Comparison of ENCODE assay signal across 11 cellular contexts in the genomic region with DNA sequence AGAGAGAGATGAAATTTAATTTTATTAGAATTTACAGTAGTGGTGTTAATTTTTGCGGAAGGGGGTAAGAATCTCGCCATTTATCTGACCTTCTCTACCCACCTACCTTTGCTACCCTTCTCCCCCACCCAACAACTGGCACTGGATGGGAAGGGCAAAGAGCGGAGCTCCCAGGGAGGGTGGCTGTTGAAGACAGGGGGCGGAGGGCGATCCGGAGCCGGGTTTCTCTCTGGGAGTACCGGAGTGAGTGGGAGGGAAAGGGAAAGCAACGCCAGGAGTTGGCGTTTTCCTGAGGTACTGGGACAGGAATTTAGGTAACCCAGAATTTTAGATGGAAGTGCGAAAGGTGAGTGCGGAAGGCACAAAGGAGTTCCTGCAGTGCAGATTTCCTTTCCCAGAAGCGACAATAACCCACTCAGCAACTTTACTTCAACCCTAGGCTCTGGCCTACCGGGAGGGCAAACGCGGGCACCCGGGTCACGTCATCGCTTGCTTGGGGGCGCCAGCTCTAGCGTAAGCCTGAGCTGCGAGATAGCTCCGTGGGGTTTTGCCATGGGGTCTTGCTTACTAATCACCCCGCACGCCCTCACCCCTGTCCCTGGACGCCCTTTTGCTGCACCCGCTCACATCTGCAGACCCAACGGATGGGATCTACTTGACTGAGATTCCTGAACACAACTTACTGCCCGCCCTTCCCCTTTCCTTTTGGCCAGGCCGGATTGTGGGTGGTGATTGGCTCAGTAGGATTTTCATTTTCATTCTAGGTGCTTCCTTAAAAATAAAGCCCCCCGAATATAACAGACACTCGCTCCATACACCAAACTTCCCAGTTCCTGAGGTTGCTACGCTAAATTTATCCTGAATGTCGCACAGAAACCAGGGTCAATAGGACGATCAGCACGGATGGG.
DNase-seq lines count a peak whose midpoint lies in the region; ATAC-seq and TF ChIP-seq lines count a peak whose summit lies in the region.
"Had no signal": no experiment of that assay in that cellular context is flagged by ENCODE, and none has a peak within 500 bp of the region (broad histone marks: within the 10 kb centered on the region; RNA-seq: fewer than 3 reads in every experiment).

No MANE protein-coding gene starts in this region.

- H3K4me1 Mint-ChIP-seq in chondrocyte (ENCODE audit: low read depth): peaks cover 38% of the 10 kb centered on the region

- no peaks in the 10 kb centered on the region for H3K9me3 ChIP-seq in cardiac muscle cell (ENCODE audit: low read depth)
- H3K9me3 ChIP-seq in mesodermal cell (ENCODE audit: control insufficient read depth, low read length): no peaks in the 10 kb centered on the region

- peak in 1 of 2 donors; percentile 26 for DNase-seq in cardiac muscle cell (ENCODE audit: low read depth in 1 of 2, low spot score in 1 of 2)
- DNase-seq in cardiac septum (ENCODE audit: low spot score): no peak
- DNase-seq in chondrocyte (ENCODE audit: low spot score): peak; percentile 59
- DNase-seq in substantia nigra (lab: John Stamatoyannopoulos, UW): no peak
- DNase-seq: GOT3 had no signal

- H3K27me3 Mint-ChIP-seq in chondrocyte (ENCODE audit: low read depth): peaks cover 91% of the 10 kb centered on the region

- no peaks in the 10 kb centered on the region for H3K9me3 Mint-ChIP-seq in chondrocyte (ENCODE audit: low read depth)

- 1 to 2% methylated on average over 18 to 22 of the region's 36 CpGs for WGBS in mesodermal cell (ENCODE audit: insufficient coverage in 2 of 2), 2 experiments
- 29% methylated on average over 36 of the region's 36 CpGs for WGBS in urinary bladder

- peaks cover 4% of the 10 kb centered on the region for H3K36me3 Mint-ChIP-seq in chondrocyte (ENCODE audit: low read depth)
- H3K36me3 Mint-ChIP-seq: activated naive CD4-positive, alpha-beta T cell treated with anti-CD3 and anti-CD28 coated beads, Interleukin-2, amount 50 U/mL, for 24 hours had no signal

- peak overlapping the region; percentile 46 for H3K4me3 ChIP-seq in cardiac muscle cell
- peak overlapping the region; percentile 45 for H3K4me3 ChIP-seq in mesodermal cell (ENCODE audit: extremely low read depth, insufficient read depth, low read length, poor library complexity, severe bottlenecking)
- H3K4me3 ChIP-seq in urinary bladder (ENCODE audit: low read depth, low read length): peak overlapping the region; percentile 31
- H3K4me3 ChIP-seq: BLaER1 treated with 17β-estradiol and CSF1 and Interleukin-3, amounts not matched to agents 10 nM and 100 nM had no signal

- H3K27ac ChIP-seq in cardiac muscle cell (peak overlapping the region; percentile 49), mesodermal cell (ENCODE audit: low read depth, low read length, severe bottlenecking) (no peak overlapping the region), urinary bladder (ENCODE audit: low read depth) (no peak overlapping the region), substantia nigra (ENCODE audit: low read depth, low read length, poor library complexity, severe bottlenecking) (no peak overlapping the region)
- H3K27ac ChIP-seq: BLaER1 treated with 17β-estradiol and CSF1 and Interleukin-3, amounts not matched to agents 10 nM and 100 nM had no signal

- no peak overlapping the region for H3K27ac Mint-ChIP-seq in chondrocyte (ENCODE audit: unreplicated experiment)
- H3K27ac Mint-ChIP-seq: activated naive CD4-positive, alpha-beta T cell treated with anti-CD3 and anti-CD28 coated beads, Interleukin-2, amount 50 U/mL, for 24 hours had no signal

- intact Hi-C loops in cardiac septum (cut with DNase I): loop anchor here (2.0 to 10.0 kb wide), 3 partner anchors 45 to 384 kb away; no protein-coding TSS in a partner anchor

- H3K4me1 ChIP-seq in cardiac muscle cell (ENCODE audit: low read depth): peaks cover 22% of the 10 kb centered on the region
- peaks cover 33% of the 10 kb centered on the region for H3K4me1 ChIP-seq in mesodermal cell (ENCODE audit: control insufficient read depth, insufficient read depth, low read length, poor library complexity, severe bottlenecking)
- no peaks in the 10 kb centered on the region for H3K4me1 ChIP-seq in urinary bladder (ENCODE audit: insufficient read depth)
- H3K4me1 ChIP-seq: BLaER1 treated with 17β-estradiol and CSF1 and Interleukin-3, amounts not matched to agents 10 nM and 100 nM had no signal

- no peak for TF ChIP-seq CTCF in cardiac muscle cell (IDR thresholded peaks at IDR 0.05; ENCODE audit: low read depth, low read length)
- no peak for TF ChIP-seq CTCF in chondrocyte (IDR thresholded peaks at IDR 0.05)

- ATAC-seq in HG02798 (IDR thresholded peaks at IDR 0.05; ENCODE audit: poor library complexity, unreplicated experiment): no peak
- no peak for ATAC-seq in HG03097 (IDR thresholded peaks at IDR 0.05; ENCODE audit: low FRiP score, unreplicated experiment)

- H3K27me3 ChIP-seq in cardiac muscle cell: peaks cover 69% of the 10 kb centered on the region
- H3K27me3 ChIP-seq: BLaER1 treated with 17β-estradiol and CSF1 and Interleukin-3, amounts not matched to agents 10 nM and 100 nM had no signal

- H3K36me3 ChIP-seq in cardiac muscle cell (no peaks in the 10 kb centered on the region), mesodermal cell (ENCODE audit: control insufficient read depth, insufficient read depth, low read length) (no peaks in the 10 kb centered on the region), urinary bladder (ENCODE audit: insufficient read depth) (no peaks in the 10 kb centered on the region)
- H3K36me3 ChIP-seq: BLaER1 treated with 17β-estradiol and CSF1 and Interleukin-3, amounts not matched to agents 10 nM and 100 nM had no signal

- peak overlapping the region; percentile 72 for H3K4me3 Mint-ChIP-seq in chondrocyte (ENCODE audit: unreplicated experiment)
- H3K4me3 Mint-ChIP-seq: activated naive CD4-positive, alpha-beta T cell treated with anti-CD3 and anti-CD28 coated beads, Interleukin-2, amount 50 U/mL, for 24 hours had no signal
